ENCODE assay signal across 26 cellular contexts in genomic region chr16:52613508-52613907, GRCh38.
"Had no signal": no experiment of that assay in that cellular context is flagged by ENCODE, and none has a peak within 500 bp of the region (broad histone marks: within the 10 kb centered on the region; RNA-seq: fewer than 3 reads in every experiment).

No MANE protein-coding gene starts in this region.

- H3K27ac ChIP-seq: gastrocnemius medialis, pancreas, right atrium auricular region, suprapubic skin, tibial nerve had no signal

- H3K4me3 Mint-ChIP-seq: activated CD8-positive, alpha-beta memory T cell treated with anti-CD3 and anti-CD28 coated beads, Interleukin-2, amount 10 ng/mL, durations not matched to agents 7 days and 5 days; activated CD8-positive, alpha-beta T cell treated with anti-CD3 and anti-CD28 coated beads, Interleukin-2, amount 10 ng/mL, durations not matched to agents 7 days and 5 days; activated naive CD4-positive, alpha-beta T cell treated with anti-CD3 and anti-CD28 coated beads, Interleukin-2, amount 50 U/mL, for 24 hours; activated naive CD8-positive, alpha-beta T cell treated with anti-CD3 and anti-CD28 coated beads, Interleukin-2, amount 50 U/mL, for 24 hours; effector memory CD8-positive, alpha-beta T cell; naive B cell; stimulated activated naive B cell treated with anti-CD40 and anti-IgM and Interleukin-4, amounts not matched to agents 10 μg/mL and 1 μg/mL and 100 μg/mL, for 72 hours had no signal

- H3K36me3 Mint-ChIP-seq: activated CD8-positive, alpha-beta memory T cell treated with anti-CD3 and anti-CD28 coated beads, Interleukin-2, amount 10 ng/mL, durations not matched to agents 7 days and 5 days; activated naive CD4-positive, alpha-beta T cell treated with anti-CD3 and anti-CD28 coated beads, Interleukin-2, amount 50 U/mL, for 24 hours; naive B cell; stimulated activated naive B cell treated with anti-CD40 and anti-IgM and Interleukin-4, amounts not matched to agents 10 μg/mL and 1 μg/mL and 100 μg/mL, for 72 hours had no signal

- H2AFZ ChIP-seq: hepatocyte had no signal

- H3K4me1 Mint-ChIP-seq: activated CD8-positive, alpha-beta memory T cell treated with anti-CD3 and anti-CD28 coated beads, Interleukin-2, amount 10 ng/mL, durations not matched to agents 7 days and 5 days; activated naive CD4-positive, alpha-beta T cell treated with anti-CD3 and anti-CD28 coated beads, Interleukin-2, amount 50 U/mL, for 24 hours; activated naive CD8-positive, alpha-beta T cell treated with anti-CD3 and anti-CD28 coated beads, Interleukin-2, amount 50 U/mL, for 24 hours; naive B cell; stimulated activated naive B cell treated with anti-CD40 and anti-IgM and Interleukin-4, amounts not matched to agents 10 μg/mL and 1 μg/mL and 100 μg/mL, for 72 hours had no signal

- ATAC-seq: activated CD8-positive, alpha-beta memory T cell treated with anti-CD3 and anti-CD28 coated beads, Interleukin-2, amount 10 ng/mL, durations not matched to agents 7 days and 5 days; activated CD8-positive, alpha-beta T cell treated with anti-CD3 and anti-CD28 coated beads, Interleukin-2, amount 10 ng/mL, durations not matched to agents 7 days and 5 days; activated naive CD8-positive, alpha-beta T cell treated with anti-CD3 and anti-CD28 coated beads, Interleukin-2, amount 50 U/mL, for 24 hours; effector memory CD8-positive, alpha-beta T cell; gastrocnemius medialis; left ventricle myocardium superior; pancreas; stimulated activated naive B cell treated with anti-CD40 and anti-IgM and Interleukin-4, amounts not matched to agents 10 μg/mL and 1 μg/mL and 100 μg/mL, for 72 hours had no signal

- H3K9me3 ChIP-seq: gastrocnemius medialis, pancreas, right atrium auricular region, suprapubic skin had no signal

- H3K27me3 Mint-ChIP-seq: activated CD8-positive, alpha-beta memory T cell treated with anti-CD3 and anti-CD28 coated beads, Interleukin-2, amount 10 ng/mL, durations not matched to agents 7 days and 5 days; activated naive CD4-positive, alpha-beta T cell treated with anti-CD3 and anti-CD28 coated beads, Interleukin-2, amount 50 U/mL, for 24 hours; activated naive CD8-positive, alpha-beta T cell treated with anti-CD3 and anti-CD28 coated beads, Interleukin-2, amount 50 U/mL, for 24 hours; effector memory CD8-positive, alpha-beta T cell; naive B cell; stimulated activated naive B cell treated with anti-CD40 and anti-IgM and Interleukin-4, amounts not matched to agents 10 μg/mL and 1 μg/mL and 100 μg/mL, for 72 hours had no signal

- H3K79me2 ChIP-seq: hepatocyte had no signal

- H3K27ac Mint-ChIP-seq: activated CD8-positive, alpha-beta memory T cell treated with anti-CD3 and anti-CD28 coated beads, Interleukin-2, amount 10 ng/mL, durations not matched to agents 7 days and 5 days; activated CD8-positive, alpha-beta T cell treated with anti-CD3 and anti-CD28 coated beads, Interleukin-2, amount 10 ng/mL, durations not matched to agents 7 days and 5 days; activated naive CD4-positive, alpha-beta T cell treated with anti-CD3 and anti-CD28 coated beads, Interleukin-2, amount 50 U/mL, for 24 hours; activated naive CD8-positive, alpha-beta T cell treated with anti-CD3 and anti-CD28 coated beads, Interleukin-2, amount 50 U/mL, for 24 hours; activated T-helper 2 cell treated with anti-CD3 and anti-CD28 coated beads, Interferon-gamma antibody, Interleukin-2, Interleukin-4, amounts not matched to agents 10 μg/mL and 5 μg/mL and 100 μg/mL, durations not matched to agents 14 hours and 24 hours and 36 hours; effector memory CD8-positive, alpha-beta T cell; naive B cell; stimulated activated naive B cell treated with anti-CD40 and anti-IgM and Interleukin-4, amounts not matched to agents 10 μg/mL and 1 μg/mL and 100 μg/mL, for 72 hours had no signal

- H3K4me3 ChIP-seq: gastrocnemius medialis, hepatocyte, pancreas, right atrium auricular region, suprapubic skin, tibial nerve had no signal

- FAIRE-seq: pancreas had no signal

- DNase-seq: activated CD4-positive, alpha-beta T cell treated with anti-CD3 and anti-CD28 coated beads, Interleukin-2, amount 50 U/mL, for 1 hour; activated CD4-positive, CD25-positive, alpha-beta regulatory T cell treated with anti-CD3 and anti-CD28 coated beads, Interleukin-2, amount 50 U/mL, for 72 hours; activated CD8-positive, alpha-beta memory T cell treated with anti-CD3 and anti-CD28 coated beads, Interleukin-2, amount 10 ng/mL, durations not matched to agents 7 days and 5 days; activated CD8-positive, alpha-beta T cell treated with anti-CD3 and anti-CD28 coated beads, Interleukin-2, amount 10 ng/mL, durations not matched to agents 7 days and 5 days; activated naive CD8-positive, alpha-beta T cell treated with anti-CD3 and anti-CD28 coated beads, Interleukin-2, amount 50 U/mL, for 24 hours; activated T-cell treated with anti-CD3 and anti-CD28 coated beads, Interleukin-2, amount 50 U/mL, for 48 hours; amygdala; caudate nucleus; cortex of kidney; effector memory CD8-positive, alpha-beta T cell; erythroblast; gastrocnemius medialis; islet precursor cell; left ventricle myocardium superior; mammary epithelial cell; naive B cell; pancreas; stimulated activated CD4-positive, alpha-beta T cell treated with anti-CD3 and anti-CD28 coated beads, Interleukin-15, amount 100 ng/mL, for 24 hours; stimulated activated CD4-positive, alpha-beta T cell treated with anti-CD3 and anti-CD28 coated beads, Interleukin-2, amount 100 ng/mL, for 24 hours; stimulated activated naive B cell treated with anti-CD40 and anti-IgM and Interleukin-4, amounts not matched to agents 10 μg/mL and 1 μg/mL and 100 μg/mL, for 72 hours had no signal

- H3K27me3 ChIP-seq: gastrocnemius medialis, hepatocyte, pancreas, right atrium auricular region, suprapubic skin, tibial nerve had no signal

- H3K36me3 ChIP-seq: gastrocnemius medialis, pancreas, right atrium auricular region, suprapubic skin, tibial nerve had no signal

- H3K4me1 ChIP-seq: gastrocnemius medialis, right atrium auricular region, suprapubic skin, tibial nerve had no signal
